Comparison of ENCODE assay signal across 24 cellular contexts in genomic region chr5:34011521-34011920, GRCh38. TPM values are rescaled to one million over a fixed set of nuclear protein-coding genes. Genes with fewer than 3 reads are reported as not detected.
"Had no signal": no experiment of that assay in that cellular context is flagged by ENCODE, and none has a peak within 500 bp of the region (broad histone marks: within the 10 kb centered on the region; RNA-seq: fewer than 3 reads in every experiment).

No MANE protein-coding gene starts in this region.

- H3K9me3 Mint-ChIP-seq: activated CD8-positive, alpha-beta T cell treated with anti-CD3 and anti-CD28 coated beads for 36 hours; stimulated activated naive CD8-positive, alpha-beta T cell treated with anti-CD3 and anti-CD28 coated beads, Interleukin-15, Interleukin-2, amounts not matched to agents 100 ng/mL and 50 ng/mL, for 24 hours had no signal

- H3K27me3 ChIP-seq: brain microvascular endothelial cell, pancreas, tibial artery had no signal

- H3K36me3 Mint-ChIP-seq: memory B cell had no signal

- FAIRE-seq: keratinocyte, pancreas had no signal

- H3K4me3 ChIP-seq: pancreas, tibial artery had no signal

- H3K9me3 ChIP-seq: pancreas, tibial artery had no signal

- H3K27me3 Mint-ChIP-seq: activated CD8-positive, alpha-beta memory T cell treated with anti-CD3 and anti-CD28 coated beads, Interleukin-2, amount 10 ng/mL, durations not matched to agents 7 days and 5 days; activated CD8-positive, alpha-beta T cell treated with anti-CD3 and anti-CD28 coated beads for 36 hours; memory B cell; stimulated activated naive CD8-positive, alpha-beta T cell treated with anti-CD3 and anti-CD28 coated beads, Interleukin-15, Interleukin-2, amounts not matched to agents 100 ng/mL and 50 ng/mL, for 24 hours had no signal

- DNase-seq: activated CD4-positive, alpha-beta T cell treated with anti-CD3 and anti-CD28 coated beads for 48 hours; activated CD8-positive, alpha-beta memory T cell treated with anti-CD3 and anti-CD28 coated beads, Interleukin-2, amount 10 ng/mL, durations not matched to agents 7 days and 5 days; activated CD8-positive, alpha-beta T cell treated with anti-CD3 and anti-CD28 coated beads for 36 hours; activated gamma-delta T cell; activated naive CD4-positive, alpha-beta T cell treated with anti-CD3 and anti-CD28 coated beads, Interleukin-2, amount 50 U/mL, for 16 hours; activated T-cell treated with anti-CD3 and anti-CD28 coated beads for 4 hours; anterior cingulate cortex; brain microvascular endothelial cell; central memory CD4-positive, alpha-beta T cell; dermis blood vessel endothelial cell; effector CD8-positive, alpha-beta T cell; left colon; nephron progenitor cell; pancreas; right cardiac atrium; stimulated activated CD4-positive, alpha-beta T cell treated with anti-CD3 and anti-CD28 coated beads, Interleukin-12 subunit alpha, Interleukin-12 subunit beta, amount 100 ng/mL, for 4 hours; T-helper 2 cell; tibial artery had no signal

- H3K36me3 ChIP-seq: brain microvascular endothelial cell, pancreas, tibial artery had no signal

- H3K4me3 Mint-ChIP-seq: activated CD8-positive, alpha-beta memory T cell treated with anti-CD3 and anti-CD28 coated beads, Interleukin-2, amount 10 ng/mL, durations not matched to agents 7 days and 5 days; activated CD8-positive, alpha-beta T cell treated with anti-CD3 and anti-CD28 coated beads for 36 hours; activated T-helper 1 cell treated with anti-CD3 and anti-CD28 coated beads, Interleukin-12 subunit alpha, Interleukin-12 subunit beta, Interleukin-2, Interleukin-4 antibody, amounts not matched to agents 30 ng/mL and 10 ng/mL and 1 ng/mL, durations not matched to agents 14 hours and 24 hours and 36 hours; memory B cell; nephron progenitor cell; stimulated activated naive CD8-positive, alpha-beta T cell treated with anti-CD3 and anti-CD28 coated beads, Interleukin-15, Interleukin-2, amounts not matched to agents 100 ng/mL and 50 ng/mL, for 24 hours had no signal

- H3K27ac ChIP-seq: brain microvascular endothelial cell, tibial artery had no signal

- H3K27ac Mint-ChIP-seq: activated CD8-positive, alpha-beta memory T cell treated with anti-CD3 and anti-CD28 coated beads, Interleukin-2, amount 10 ng/mL, durations not matched to agents 7 days and 5 days; activated CD8-positive, alpha-beta T cell treated with anti-CD3 and anti-CD28 coated beads for 36 hours; activated T-helper 1 cell treated with anti-CD3 and anti-CD28 coated beads, Interleukin-12 subunit alpha, Interleukin-12 subunit beta, Interleukin-2, Interleukin-4 antibody, amounts not matched to agents 30 ng/mL and 10 ng/mL and 1 ng/mL, durations not matched to agents 14 hours and 24 hours and 36 hours; memory B cell; nephron progenitor cell; stimulated activated naive CD8-positive, alpha-beta T cell treated with anti-CD3 and anti-CD28 coated beads, Interleukin-15, Interleukin-2, amounts not matched to agents 100 ng/mL and 50 ng/mL, for 24 hours had no signal

RNA-seq across cellular contexts. Expression of gene SLC45A2, which starts 27.0 kb away (rescaled TPM):
- total RNA-seq: activated CD8-positive, alpha-beta T cell treated with anti-CD3 and anti-CD28 coated beads for 36 hours; dermis blood vessel endothelial cell; fibroblast of villous mesenchyme; ureter had no signal
